ENCODE assay signal across 8 cellular contexts in genomic region chr20:32190608-32191415, GRCh38. TPM values are rescaled to one million over a fixed set of nuclear protein-coding genes. Genes with fewer than 3 reads are reported as not detected.
DNase-seq lines count a peak whose midpoint lies in the region; ATAC-seq lines count a peak whose summit lies in the region.

No MANE protein-coding gene starts in this region.

- no peaks in the 10 kb centered on the region for H3K9me3 Mint-ChIP-seq in activated CD4-positive, alpha-beta T cell treated with anti-CD3 and anti-CD28 coated beads, Interleukin-2, amount 10 ng/mL, durations not matched to agents 24 days and 14 days
- H3K9me3 Mint-ChIP-seq in activated T-helper 17 cell treated with anti-CD3 and anti-CD28 coated beads, Interleukin-2, amount 50 U/mL, for 72 hours: no peaks in the 10 kb centered on the region

- peaks cover 35% of the 10 kb centered on the region for H3K4me1 Mint-ChIP-seq in activated CD4-positive, alpha-beta T cell treated with anti-CD3 and anti-CD28 coated beads, Interleukin-2, amount 10 ng/mL, durations not matched to agents 24 days and 14 days
- H3K4me1 Mint-ChIP-seq in activated T-helper 17 cell treated with anti-CD3 and anti-CD28 coated beads, Interleukin-2, amount 50 U/mL, for 72 hours: peaks cover 26% of the 10 kb centered on the region

- H3K27ac ChIP-seq in layer of hippocampus (ENCODE audit: low read depth, low read length): peak overlapping the region; percentile 67

- peak overlapping the region; percentile 74 for H3K4me3 Mint-ChIP-seq in activated CD4-positive, alpha-beta T cell treated with anti-CD3 and anti-CD28 coated beads, Interleukin-2, amount 10 ng/mL, durations not matched to agents 24 days and 14 days
- H3K4me3 Mint-ChIP-seq in activated T-helper 17 cell treated with anti-CD3 and anti-CD28 coated beads, Interleukin-2, amount 50 U/mL, for 72 hours: peak overlapping the region; percentile 52

- intact Hi-C loops in activated CD4-positive, alpha-beta T cell treated with anti-CD3 and anti-CD28 coated beads, Interleukin-2, amount 10 ng/mL, durations not matched to agents 24 days and 14 days (cut with micrococcal nuclease): no loop called here

- H3K36me3 Mint-ChIP-seq in activated CD4-positive, alpha-beta T cell treated with anti-CD3 and anti-CD28 coated beads, Interleukin-2, amount 10 ng/mL, durations not matched to agents 24 days and 14 days (ENCODE audit: low read depth): peaks cover 43% of the 10 kb centered on the region
- peaks cover 66% of the 10 kb centered on the region for H3K36me3 Mint-ChIP-seq in activated T-helper 17 cell treated with anti-CD3 and anti-CD28 coated beads, Interleukin-2, amount 50 U/mL, for 72 hours (ENCODE audit: low read depth)

- H3K27ac Mint-ChIP-seq in activated CD4-positive, alpha-beta T cell treated with anti-CD3 and anti-CD28 coated beads, Interleukin-2, amount 10 ng/mL, durations not matched to agents 24 days and 14 days: peak overlapping the region; percentile 55
- peak overlapping the region; percentile 64 for H3K27ac Mint-ChIP-seq in activated T-helper 17 cell treated with anti-CD3 and anti-CD28 coated beads, Interleukin-2, amount 50 U/mL, for 72 hours

- H3K27me3 Mint-ChIP-seq in activated CD4-positive, alpha-beta T cell treated with anti-CD3 and anti-CD28 coated beads, Interleukin-2, amount 10 ng/mL, durations not matched to agents 24 days and 14 days: no peaks in the 10 kb centered on the region
- no peaks in the 10 kb centered on the region for H3K27me3 Mint-ChIP-seq in activated T-helper 17 cell treated with anti-CD3 and anti-CD28 coated beads, Interleukin-2, amount 50 U/mL, for 72 hours

- ATAC-seq in activated T-helper 17 cell treated with anti-CD3 and anti-CD28 coated beads, Interleukin-2, amount 50 U/mL, for 72 hours (replicated peaks): no peak
- ATAC-seq in GM21447 (IDR thresholded peaks at IDR 0.05; ENCODE audit: unreplicated experiment): no peak

- no peaks in the 10 kb centered on the region for H3K27me3 ChIP-seq in layer of hippocampus (ENCODE audit: control insufficient read depth, insufficient read depth, low read length)

- no peak for DNase-seq in activated CD4-positive, alpha-beta T cell treated with anti-CD3 and anti-CD28 coated beads, Interleukin-2, amount 10 ng/mL, durations not matched to agents 24 days and 14 days
- no peak for DNase-seq in activated CD4-positive, alpha-beta T cell treated with anti-CD3 and anti-CD28 coated beads, Interleukin-2, amount 50 U/mL, for 1 hour
- DNase-seq in superior temporal gyrus (ENCODE audit: extremely low spot score) (peak; percentile 8), Ammon's horn (ENCODE audit: low spot score) (no peak)
- DNase-seq in activated CD4-positive, alpha-beta T cell treated with anti-CD3 and anti-CD28 coated beads, Interleukin-2, amount 50 U/mL, for 4 hours: no peak

RNA-seq across cellular contexts. Expression of gene PLAGL2, which starts 16.7 kb away (rescaled TPM):
- total RNA-seq in activated CD4-positive, alpha-beta T cell treated with anti-CD3 and anti-CD28 coated beads, Interleukin-2, amount 10 ng/mL, durations not matched to agents 24 days and 14 days: 119 and 120 TPM in 2 replicates
- total RNA-seq in activated T-helper 17 cell treated with anti-CD3 and anti-CD28 coated beads, Interleukin-2, amount 50 U/mL, for 72 hours: 10 to 100 TPM; 61.9 to 93.1 TPM

RNA-seq across cellular contexts. Expression of gene POFUT1, which starts 16.9 kb away (rescaled TPM):
- total RNA-seq in activated CD4-positive, alpha-beta T cell treated with anti-CD3 and anti-CD28 coated beads, Interleukin-2, amount 10 ng/mL, durations not matched to agents 24 days and 14 days: 65.7 and 68.1 TPM in 2 replicates
- 10 to 100 TPM; 41.4 TPM for total RNA-seq in activated T-helper 17 cell treated with anti-CD3 and anti-CD28 coated beads, Interleukin-2, amount 50 U/mL, for 72 hours
